Comparison of ENCODE assay signal across 14 cellular contexts in the genomic region with DNA sequence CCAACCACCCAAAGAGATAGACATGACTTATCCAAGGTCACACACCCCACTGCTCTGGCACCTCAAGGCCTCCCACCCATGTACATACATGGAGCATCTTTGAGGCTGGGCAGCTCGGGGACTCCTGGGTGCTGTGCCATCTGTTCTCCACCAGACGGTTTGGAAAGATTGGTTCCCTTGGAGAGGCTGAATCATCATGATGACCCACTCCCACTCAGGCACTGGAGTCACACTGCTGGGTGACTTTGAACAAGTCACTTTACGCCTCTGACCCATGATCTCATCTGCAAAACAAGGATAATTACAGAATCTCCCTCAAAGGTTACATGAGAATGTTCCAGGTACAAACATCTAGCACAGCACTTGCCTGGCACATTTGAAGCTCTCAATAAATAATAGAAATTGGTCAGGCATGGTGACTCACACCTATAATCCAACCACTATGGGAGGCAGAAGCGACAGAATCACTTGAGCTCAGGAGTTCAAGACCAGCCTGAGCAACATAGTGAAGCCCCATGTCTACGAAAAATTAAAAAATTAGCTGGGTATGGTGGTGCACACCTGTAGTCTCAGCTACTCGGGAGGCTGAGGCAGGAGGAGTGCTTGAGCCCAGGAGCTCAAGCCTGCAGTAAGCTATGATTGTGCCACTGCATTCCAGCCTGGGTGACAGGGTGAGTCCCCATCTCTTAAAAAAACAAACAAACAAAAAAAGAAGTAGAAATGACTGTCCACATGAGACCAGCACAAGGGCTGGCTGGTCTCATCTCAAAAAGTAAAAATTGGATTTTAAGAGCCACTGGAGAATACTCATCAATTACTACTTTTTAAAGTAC.
"Had no signal": no experiment of that assay in that cellular context is flagged by ENCODE, and none has a peak within 500 bp of the region (broad histone marks: within the 10 kb centered on the region; RNA-seq: fewer than 3 reads in every experiment).

No MANE protein-coding gene starts in this region.

- H3K4me2 ChIP-seq: hepatocyte had no signal

- H3K36me3 ChIP-seq: upper lobe of right lung had no signal

- H3K9me3 ChIP-seq: upper lobe of right lung had no signal

- FAIRE-seq: endothelial cell of umbilical vein had no signal

- H3K27ac ChIP-seq: hepatocyte, upper lobe of right lung had no signal

- ATAC-seq: activated CD4-positive, CD25-positive, alpha-beta regulatory T cell treated with anti-CD3 and anti-CD28 coated beads, Interleukin-2, amount 50 U/mL, for 24 hours; natural killer cell treated with Interleukin-12 subunit alpha and Interleukin-12 subunit beta and Interleukin-15 and Interleukin-18, amount 100 ng/mL, for 72 hours; upper lobe of right lung had no signal

- H3K4me3 ChIP-seq: hepatocyte, lung, upper lobe of right lung had no signal

- H3K79me2 ChIP-seq: hepatocyte had no signal

- H2AFZ ChIP-seq: hepatocyte had no signal

- H3K4me1 ChIP-seq: upper lobe of right lung had no signal

- DNase-seq: activated CD8-positive, alpha-beta memory T cell treated with anti-CD3 and anti-CD28 coated beads for 24 hours; activated CD8-positive, alpha-beta memory T cell treated with anti-CD3 and anti-CD28 coated beads, Interleukin-2, amount 50 U/mL, for 48 hours; activated gamma-delta T cell; activated T-cell treated with anti-CD3 and anti-CD28 coated beads, Interleukin-2, amount 50 U/mL, for 48 hours; dermis blood vessel endothelial cell; effector memory CD4-positive, alpha-beta T cell; stimulated activated CD8-positive, alpha-beta memory T cell treated with anti-CD3 and anti-CD28 coated beads, Interleukin-4, amount 100 ng/mL, for 48 hours; stimulated activated naive CD4-positive, alpha-beta T cell; upper lobe of right lung had no signal
